In genomic region chr18:46531472-46531871, GRCh38 we compare ENCODE assay signal across 16 cellular contexts.
DNase-seq lines count a peak whose midpoint lies in the region; ATAC-seq and TF ChIP-seq lines count a peak whose summit lies in the region.
"Had no signal": no experiment of that assay in that cellular context is flagged by ENCODE, and none has a peak within 500 bp of the region (broad histone marks: within the 10 kb centered on the region; RNA-seq: fewer than 3 reads in every experiment).

No MANE protein-coding gene starts in this region.

- no peak overlapping the region for H3K9ac ChIP-seq in PC-3 (ENCODE audit: low read length)

- no peak overlapping the region for H3K4me2 ChIP-seq in PC-3 (ENCODE audit: low read length)

- no peak overlapping the region for H2AFZ ChIP-seq in PC-3 (ENCODE audit: low read length)

- no peaks in the 10 kb centered on the region for H3K9me3 Mint-ChIP-seq in activated naive CD8-positive, alpha-beta T cell treated with anti-CD3 and anti-CD28 coated beads for 36 hours
- H3K9me3 Mint-ChIP-seq: CD4-positive, alpha-beta T cell; H9 had no signal

- H3K27me3 ChIP-seq in PC-3 (ENCODE audit: low read length): no peaks in the 10 kb centered on the region

- H4K20me1 ChIP-seq in PC-3 (ENCODE audit: low read length): no peaks in the 10 kb centered on the region

- BruUV-seq in PC-3 (replicated peaks; lab: Mats Ljungman, UMichigan): no TSS peak

- POLR2A ChIA-PET in PC-3 (lab: Charles Lee; ENCODE audit: unreplicated experiment): no interaction called here

- no peaks in the 10 kb centered on the region for H3K36me3 ChIP-seq in PC-3 (ENCODE audit: low read depth, low read length)

- TF ChIP-seq CTCF in PC-3 (conservative IDR thresholded peaks at IDR 0.05; ENCODE audit: low read depth, low read length): no peak

- no peak overlapping the region for H3K4me3 Mint-ChIP-seq in activated naive CD8-positive, alpha-beta T cell treated with anti-CD3 and anti-CD28 coated beads for 36 hours
- H3K4me3 Mint-ChIP-seq: B cell; CD4-positive, alpha-beta T cell; H9 had no signal

- H3K9me3 ChIP-seq in PC-3 (ENCODE audit: low read length): no peaks in the 10 kb centered on the region

- peak; percentile 14 to 91 (median 64) for DNase-seq in head of caudate nucleus
- DNase-seq in occipital lobe (lab: John Stamatoyannopoulos, UW): peak; percentile 35
- DNase-seq in activated naive CD8-positive, alpha-beta T cell treated with anti-CD3 and anti-CD28 coated beads for 36 hours: no peak
- no peak for DNase-seq in EL
- no peak for DNase-seq in PC-3
- DNase-seq: ACHN; C1 segment of cervical spinal cord; Calu3; CD4-positive, alpha-beta T cell; DMS 273 treated with DMSO at 0.1 percent for 48 hours; GOT3; H9 had no signal

- no peak for ATAC-seq in PC-3
- ATAC-seq: HepG2 had no signal

- H3K4me1 ChIP-seq in PC-3 (ENCODE audit: insufficient read depth, low read length): no peaks in the 10 kb centered on the region

- H3K27ac Mint-ChIP-seq in activated naive CD8-positive, alpha-beta T cell treated with anti-CD3 and anti-CD28 coated beads for 36 hours: no peak overlapping the region
- H3K27ac Mint-ChIP-seq: B cell; CD4-positive, alpha-beta T cell; H9 had no signal

- H3K27ac ChIP-seq in angular gyrus (ENCODE audit: low read depth, low read length) (peak overlapping the region; percentile 66), temporal lobe (ENCODE audit: low read depth, low read length) (peak overlapping the region; percentile 60), PC-3 (ENCODE audit: low read length) (no peak overlapping the region)

- H3K79me2 ChIP-seq in PC-3 (ENCODE audit: low read length): no peaks in the 10 kb centered on the region

- H3K36me3 Mint-ChIP-seq in activated naive CD8-positive, alpha-beta T cell treated with anti-CD3 and anti-CD28 coated beads for 36 hours: no peaks in the 10 kb centered on the region

- intact Hi-C loops in head of caudate nucleus (cut with DNase I) (no loop called here), PC-3 (cut with micrococcal nuclease) (no loop called here)

- H3K27me3 Mint-ChIP-seq in activated naive CD8-positive, alpha-beta T cell treated with anti-CD3 and anti-CD28 coated beads for 36 hours: no peaks in the 10 kb centered on the region

- H3K4me3 ChIP-seq in PC-3 (ENCODE audit: low read length): no peak overlapping the region

- H3F3A ChIP-seq in PC-3 (ENCODE audit: low read length, unreplicated experiment): no peaks in the 10 kb centered on the region

- H3K9me2 ChIP-seq in PC-3 (replicated peaks; ENCODE audit: low read length): no peaks in the 10 kb centered on the region

- CTCF ChIA-PET in PC-3 (lab: Charles Lee): no interaction called here

- no peaks in the 10 kb centered on the region for H3K4me1 Mint-ChIP-seq in activated naive CD8-positive, alpha-beta T cell treated with anti-CD3 and anti-CD28 coated beads for 36 hours
- H3K4me1 Mint-ChIP-seq: B cell, H9 had no signal

Comparison
In these comparisons a context has a peak if more than half of its experiments do, and no peak if none do; other contexts are left out.
1. DNase-seq: peak in head of caudate nucleus (42 of 42) and occipital lobe (single experiment); none in activated naive CD8-positive, alpha-beta T cell treated with anti-CD3 and anti-CD28 coated beads for 36 hours (single experiment), EL (single experiment) and PC-3 (single experiment).